Comparison of ENCODE assay signal across 1 cellular context in the genomic region with DNA sequence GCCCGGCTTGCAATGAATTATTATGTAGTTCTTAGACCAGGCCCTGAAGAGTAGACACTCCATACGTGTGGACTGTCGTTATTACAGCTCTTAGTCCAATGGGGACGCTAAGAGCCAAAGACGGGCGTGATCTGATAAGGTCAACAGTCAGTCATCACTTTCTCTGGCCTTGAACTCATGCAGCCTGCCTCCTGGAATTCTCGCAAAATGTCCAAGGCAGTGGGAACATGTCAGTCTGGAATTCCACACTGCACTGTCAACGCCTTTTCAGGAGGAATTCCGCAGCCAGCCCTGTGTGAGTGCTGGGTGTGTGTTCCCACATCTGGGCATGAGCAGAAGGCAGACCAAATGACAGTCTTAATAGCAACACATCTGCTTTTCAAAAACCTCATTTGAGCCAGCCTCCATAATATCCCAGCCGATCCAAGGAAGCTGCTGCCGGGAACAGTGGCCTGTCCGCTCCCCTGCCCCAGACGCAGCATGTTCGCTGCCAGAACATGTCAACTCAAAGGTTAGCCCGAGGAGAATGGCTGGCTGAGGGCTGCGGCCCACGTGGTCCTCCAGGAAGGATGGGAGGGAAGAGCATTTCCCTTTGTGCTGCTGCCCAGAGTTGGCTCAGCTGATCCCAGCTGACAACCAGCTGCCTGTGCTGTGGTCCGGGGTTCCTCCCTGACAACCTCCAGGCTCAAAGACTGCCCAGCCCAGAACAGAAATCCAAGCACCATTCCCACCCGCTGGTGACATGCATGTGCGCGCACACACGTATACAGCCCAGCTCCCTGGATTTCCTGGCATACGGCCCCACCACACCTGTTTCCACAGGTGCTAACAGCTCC.
TF ChIP-seq lines count a peak whose summit lies in the region.

No MANE protein-coding gene starts in this region.

TF ChIP-seq in IMR-90, 13 proteins besides CTCF, POLR2A, EP300 and RAD21 (continued from another document):
- TF ChIP-seq, protein P1, sequence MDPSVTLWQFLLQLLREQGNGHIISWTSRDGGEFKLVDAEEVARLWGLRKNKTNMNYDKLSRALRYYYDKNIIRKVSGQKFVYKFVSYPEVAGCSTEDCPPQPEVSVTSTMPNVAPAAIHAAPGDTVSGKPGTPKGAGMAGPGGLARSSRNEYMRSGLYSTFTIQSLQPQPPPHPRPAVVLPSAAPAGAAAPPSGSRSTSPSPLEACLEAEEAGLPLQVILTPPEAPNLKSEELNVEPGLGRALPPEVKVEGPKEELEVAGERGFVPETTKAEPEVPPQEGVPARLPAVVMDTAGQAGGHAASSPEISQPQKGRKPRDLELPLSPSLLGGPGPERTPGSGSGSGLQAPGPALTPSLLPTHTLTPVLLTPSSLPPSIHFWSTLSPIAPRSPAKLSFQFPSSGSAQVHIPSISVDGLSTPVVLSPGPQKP (IDR thresholded peaks at IDR 0.05; ENCODE audit: borderline replicate concordance, low read depth, low read length), result no peak
TF ChIP-seq in IMR-90: peak in this region for 1.
